25 cellular contexts compared by ENCODE assay signal in genomic region chr14:32232481-32232880, GRCh38. TPM values are rescaled to one million over a fixed set of nuclear protein-coding genes. Genes with fewer than 3 reads are reported as not detected.
A peak's percentile ranks its signal among the peaks of the same experiment; 100 is the strongest.
DNase-seq lines count a peak whose midpoint lies in the region; ATAC-seq, FAIRE-seq and TF ChIP-seq lines count a peak whose summit lies in the region.
"Had no signal": no experiment of that assay in that cellular context is flagged by ENCODE, and none has a peak within 500 bp of the region (broad histone marks: within the 10 kb centered on the region; RNA-seq: fewer than 3 reads in every experiment).

No MANE protein-coding gene starts in this region.

- H3K4me3 Mint-ChIP-seq in MCF 10A (ENCODE audit: unreplicated experiment) (no peak overlapping the region), neural progenitor cell (no peak overlapping the region)
- H3K4me3 Mint-ChIP-seq in stimulated activated naive CD8-positive, alpha-beta T cell treated with anti-CD3 and anti-CD28 coated beads, Interleukin-15, Interleukin-2, amounts not matched to agents 100 ng/mL and 50 ng/mL, for 24 hours, result no peak overlapping the region
- H3K4me3 Mint-ChIP-seq: CD4-positive, alpha-beta T cell; CD8-positive, alpha-beta T cell had no signal

- H3K9me3 ChIP-seq in breast epithelium, result no peaks in the 10 kb centered on the region
- no peaks in the 10 kb centered on the region for H3K9me3 ChIP-seq in keratinocyte (ENCODE audit: control insufficient read depth, low read depth, low read length)
- no peaks in the 10 kb centered on the region for H3K9me3 ChIP-seq in neural progenitor cell (ENCODE audit: low read depth)
- H3K9me3 ChIP-seq: Caco-2 had no signal

- no peak for TF ChIP-seq POLR2A in breast epithelium (IDR thresholded peaks at IDR 0.05)

- no peak for ATAC-seq in stimulated activated naive CD8-positive, alpha-beta T cell treated with anti-CD3 and anti-CD28 coated beads, Interleukin-15, Interleukin-2, amounts not matched to agents 100 U/mL and 50 U/mL, for 24 hours
- ATAC-seq: A549; CD8-positive, alpha-beta T cell had no signal

- peak; percentile 77 for FAIRE-seq in keratinocyte (lab: Jason Lieb, UNC)
- FAIRE-seq: A549, D721Med, G401.6, GM12891, GM19239 had no signal

- H3K9me3 Mint-ChIP-seq in MCF 10A (ENCODE audit: unreplicated experiment) (no peaks in the 10 kb centered on the region), neural progenitor cell (peaks cover 2% of the 10 kb centered on the region)
- H3K9me3 Mint-ChIP-seq in stimulated activated naive CD8-positive, alpha-beta T cell treated with anti-CD3 and anti-CD28 coated beads, Interleukin-15, Interleukin-2, amounts not matched to agents 100 ng/mL and 50 ng/mL, for 24 hours, result no peaks in the 10 kb centered on the region
- H3K9me3 Mint-ChIP-seq: CD4-positive, alpha-beta T cell; CD8-positive, alpha-beta T cell had no signal

- H3K27ac Mint-ChIP-seq in MCF 10A (ENCODE audit: low read depth, unreplicated experiment) (no peak overlapping the region), neural progenitor cell (no peak overlapping the region)
- peak overlapping the region; percentile 17 for H3K27ac Mint-ChIP-seq in stimulated activated naive CD8-positive, alpha-beta T cell treated with anti-CD3 and anti-CD28 coated beads, Interleukin-15, Interleukin-2, amounts not matched to agents 100 ng/mL and 50 ng/mL, for 24 hours
- H3K27ac Mint-ChIP-seq: CD4-positive, alpha-beta T cell; CD8-positive, alpha-beta T cell had no signal

- H3K79me2 ChIP-seq in keratinocyte (ENCODE audit: control insufficient read depth, insufficient read depth, low read length), result no peaks in the 10 kb centered on the region
- no peaks in the 10 kb centered on the region for H3K79me2 ChIP-seq in neural progenitor cell (ENCODE audit: low read depth)

- H3K27me3 Mint-ChIP-seq in MCF 10A (ENCODE audit: insufficient read depth, unreplicated experiment), result no peaks in the 10 kb centered on the region
- H3K27me3 Mint-ChIP-seq in stimulated activated naive CD8-positive, alpha-beta T cell treated with anti-CD3 and anti-CD28 coated beads, Interleukin-15, Interleukin-2, amounts not matched to agents 100 ng/mL and 50 ng/mL, for 24 hours, result no peaks in the 10 kb centered on the region
- H3K27me3 Mint-ChIP-seq in neural progenitor cell (ENCODE audit: insufficient read depth, low read depth), result peaks cover 5% of the 10 kb centered on the region
- H3K27me3 Mint-ChIP-seq: CD4-positive, alpha-beta T cell had no signal

- H3K9ac ChIP-seq in keratinocyte (ENCODE audit: control insufficient read depth, extremely low read depth, insufficient read depth, low read length), result no peak overlapping the region
- H3K9ac ChIP-seq in neural progenitor cell, result no peak overlapping the region
- H3K9ac ChIP-seq: BLaER1 treated with 17β-estradiol and CSF1 and Interleukin-3, amounts not matched to agents 10 nM and 100 nM had no signal

- TF ChIP-seq CTCF in breast epithelium (IDR thresholded peaks at IDR 0.05) (no peak), MCF 10A (IDR thresholded peaks at IDR 0.05; ENCODE audit: unreplicated experiment) (no peak), epithelial cell of esophagus (IDR thresholded peaks at IDR 0.05; ENCODE audit: insufficient read depth, low read depth, low read length, missing control alignments) (no peak), keratinocyte (optimal IDR thresholded peaks at IDR 0.05 in 1 of 3, IDR thresholded peaks at IDR 0.05 in 1 of 3, conservative IDR thresholded peaks at IDR 0.05 in 1 of 3; ENCODE audit: extremely low read depth in 1 of 3, insufficient read depth in 2 of 3, low read length in 3 of 3) (no peak), neural progenitor cell (IDR thresholded peaks at IDR 0.05) (no peak)

- H3K27me3 ChIP-seq in breast epithelium (no peaks in the 10 kb centered on the region), keratinocyte (ENCODE audit: control insufficient read depth, extremely low read depth, insufficient read depth, low read length) (no peaks in the 10 kb centered on the region), neural progenitor cell (no peaks in the 10 kb centered on the region)
- H3K27me3 ChIP-seq: BLaER1 treated with 17β-estradiol and CSF1 and Interleukin-3, amounts not matched to agents 10 nM and 100 nM had no signal

- no peaks in the 10 kb centered on the region for H3K9me1 ChIP-seq in keratinocyte (ENCODE audit: control insufficient read depth, extremely low read depth, insufficient read depth, low read length)

- intact Hi-C loops in breast epithelium (cut with DNase I; ENCODE audit: low total_unique reads) (no loop called here), MCF 10A (cut with micrococcal nuclease) (loop anchor here (5.0 kb wide), 1 partner anchor 160 kb away; no protein-coding TSS in a partner anchor)

- no peaks in the 10 kb centered on the region for H3K36me3 ChIP-seq in breast epithelium
- H3K36me3 ChIP-seq in keratinocyte (ENCODE audit: control insufficient read depth in 2 of 2, extremely low read depth in 1 of 2, insufficient read depth in 2 of 2, low read length in 2 of 2), result no peaks in the 10 kb centered on the region
- H3K36me3 ChIP-seq in neural progenitor cell, result no peaks in the 10 kb centered on the region
- H3K36me3 ChIP-seq: BLaER1 treated with 17β-estradiol and CSF1 and Interleukin-3, amounts not matched to agents 10 nM and 100 nM had no signal

- H3K4me1 Mint-ChIP-seq in MCF 10A (ENCODE audit: insufficient read depth, unreplicated experiment) (peaks cover 26% of the 10 kb centered on the region), neural progenitor cell (no peaks in the 10 kb centered on the region)
- peaks cover 5% of the 10 kb centered on the region for H3K4me1 Mint-ChIP-seq in stimulated activated naive CD8-positive, alpha-beta T cell treated with anti-CD3 and anti-CD28 coated beads, Interleukin-15, Interleukin-2, amounts not matched to agents 100 ng/mL and 50 ng/mL, for 24 hours (ENCODE audit: low read depth)

- BruUV-seq in MCF 10A (replicated peaks; lab: Mats Ljungman, UMichigan), result no TSS peak

- H2AFZ ChIP-seq in keratinocyte (ENCODE audit: control insufficient read depth, low read length) (peak overlapping the region; percentile 24), neural progenitor cell (replicated peaks) (no peak overlapping the region)

- no peak overlapping the region for H3K4me2 ChIP-seq in keratinocyte (ENCODE audit: control insufficient read depth, extremely low read depth, insufficient read depth, low read depth, low read length)
- no peak overlapping the region for H3K4me2 ChIP-seq in neural progenitor cell
- H3K4me2 ChIP-seq: A549; BLaER1 treated with 17β-estradiol and CSF1 and Interleukin-3, amounts not matched to agents 10 nM and 100 nM had no signal

- CTCF ChIA-PET in MCF 10A (lab: Yijun Ruan, JAX), result interaction anchor here (0.5 to 2.0 kb wide), 3 partner anchors 18 to 213 kb away, joined by 4 to 6 read pairs (median 5); no protein-coding TSS in a partner anchor

- H3K4me3 ChIP-seq in breast epithelium (no peak overlapping the region), epithelial cell of esophagus (ENCODE audit: low read length) (no peak overlapping the region), keratinocyte (ENCODE audit: control insufficient read depth in 2 of 3, extremely low read depth in 1 of 3, insufficient read depth in 2 of 3, low read depth in 1 of 3, low read length in 3 of 3) (no peak overlapping the region), neural progenitor cell (no peak overlapping the region)
- H3K4me3 ChIP-seq: A549; BLaER1 treated with 17β-estradiol and CSF1 and Interleukin-3, amounts not matched to agents 10 nM and 100 nM had no signal

- H3K36me3 Mint-ChIP-seq in MCF 10A (ENCODE audit: insufficient read depth, unreplicated experiment) (peaks cover 7% of the 10 kb centered on the region), neural progenitor cell (no peaks in the 10 kb centered on the region)
- H3K36me3 Mint-ChIP-seq in stimulated activated naive CD8-positive, alpha-beta T cell treated with anti-CD3 and anti-CD28 coated beads, Interleukin-15, Interleukin-2, amounts not matched to agents 100 ng/mL and 50 ng/mL, for 24 hours (ENCODE audit: low read depth), result no peaks in the 10 kb centered on the region
- H3K36me3 Mint-ChIP-seq: CD8-positive, alpha-beta T cell had no signal

- peak in 1 of 2 donors; percentile 49 for DNase-seq in breast epithelium (ENCODE audit: low spot score in 2 of 2)
- no peak for DNase-seq in MCF 10A (ENCODE audit: unreplicated experiment)
- no peak for DNase-seq in stimulated activated naive CD8-positive, alpha-beta T cell treated with anti-CD3 and anti-CD28 coated beads, Interleukin-15, Interleukin-2, amounts not matched to agents 100 U/mL and 50 U/mL, for 24 hours
- DNase-seq in epithelial cell of esophagus (ENCODE audit: low read depth), result peak; percentile 30
- DNase-seq in keratinocyte (ENCODE audit: low read depth, low spot score), result no peak
- DNase-seq in cerebellar nuclear complex (lab: John Stamatoyannopoulos, UW), result no peak
- DNase-seq in neural progenitor cell (ENCODE audit: low spot score), result no peak
- DNase-seq: AML-193; Caco-2; Calu3; CD4-positive, alpha-beta T cell; CD8-positive, alpha-beta T cell; DMS79 treated with DMSO at 0.1 percent for 48 hours; GF-D8 had no signal

- H3K4me1 ChIP-seq in breast epithelium (no peaks in the 10 kb centered on the region), keratinocyte (ENCODE audit: control insufficient read depth, extremely low read depth, insufficient read depth, low read length) (peaks cover 44% of the 10 kb centered on the region), neural progenitor cell (no peaks in the 10 kb centered on the region)
- H3K4me1 ChIP-seq: BLaER1 treated with 17β-estradiol and CSF1 and Interleukin-3, amounts not matched to agents 10 nM and 100 nM had no signal

- dilution Hi-C loops in keratinocyte (cut with MboI; ENCODE audit: extremely low pct_ligation_motif_present, low sequenced_read_pairs), result no loop called here

- H3F3A ChIP-seq in neural progenitor cell (ENCODE audit: low read depth), result no peaks in the 10 kb centered on the region

- POLR2A ChIA-PET in MCF 10A (lab: Yijun Ruan, JAX), result interaction anchor here (0.9 to 1.3 kb wide), 2 partner anchors 156 to 305 kb away, joined by 3 to 4 read pairs; no protein-coding TSS in a partner anchor

- H3K27ac ChIP-seq in breast epithelium (peak overlapping the region; percentile 55 to 68), keratinocyte (ENCODE audit: control insufficient read depth, insufficient read depth, low read length) (no peak overlapping the region), neural progenitor cell (no peak overlapping the region)
- H3K27ac ChIP-seq: 22Rv1; BLaER1 treated with 17β-estradiol and CSF1 and Interleukin-3, amounts not matched to agents 10 nM and 100 nM; C4-2B had no signal

- H4K20me1 ChIP-seq in keratinocyte (ENCODE audit: control insufficient read depth, extremely low read depth, insufficient read depth, low read length), result no peaks in the 10 kb centered on the region
- H4K20me1 ChIP-seq in neural progenitor cell (ENCODE audit: low read depth), result no peaks in the 10 kb centered on the region
- H4K20me1 ChIP-seq: BLaER1 treated with 17β-estradiol and CSF1 and Interleukin-3, amounts not matched to agents 10 nM and 100 nM had no signal

RNA-seq across cellular contexts. Expression of gene RNU6-8, which starts 29.4 kb away (rescaled TPM):
- total RNA-seq in breast epithelium (not detected), MCF 10A (2022) (not detected in 2 replicates), neural progenitor cell (ENCODE audit: low replicate concordance) (not detected in 2 replicates)
- not detected in 3 replicates for polyA plus RNA-seq in keratinocyte
- not detected for polyA plus RNA-seq in keratinocyte (2011; ENCODE audit: low read depth)
- not detected in 2 replicates for polyA plus RNA-seq in keratinocyte (2011; cell fraction: cytosol; rRNA removed)
- not detected in 2 replicates for polyA plus RNA-seq in keratinocyte (2011; cell fraction: nucleus; rRNA removed)
- polyA plus RNA-seq in keratinocyte (2012; ENCODE audit: low replicate concordance), result not detected in 2 replicates
- polyA minus RNA-seq in keratinocyte, result not detected in 3 replicates
- not detected for polyA minus RNA-seq in keratinocyte (2011; cell fraction: cytosol; rRNA and poly(A)+ RNA removed)
- polyA minus RNA-seq in keratinocyte (2011; cell fraction: nucleus; rRNA and poly(A)+ RNA removed), result not detected in 2 replicates
- total RNA-seq: A172; Caco-2; Calu3; CD4-positive, alpha-beta T cell; CD8-positive, alpha-beta T cell had no signal
- polyA plus RNA-seq: A549, BJ had no signal

RNA-seq across cellular contexts. Expression of gene RNU6-7, which starts 30.6 kb away (rescaled TPM):
- total RNA-seq in breast epithelium, result not detected
- not detected in 2 replicates for total RNA-seq in MCF 10A (2022)
- polyA plus RNA-seq in keratinocyte, result not detected in 3 replicates
- not detected for polyA plus RNA-seq in keratinocyte (2011; ENCODE audit: low read depth)
- not detected in 2 replicates for polyA plus RNA-seq in keratinocyte (2011; cell fraction: cytosol; rRNA removed)
- not detected in 2 replicates for polyA plus RNA-seq in keratinocyte (2011; cell fraction: nucleus; rRNA removed)
- polyA plus RNA-seq in keratinocyte (2012; ENCODE audit: low replicate concordance), result not detected in 2 replicates
- not detected in 3 replicates for polyA minus RNA-seq in keratinocyte
- not detected for polyA minus RNA-seq in keratinocyte (2011; cell fraction: cytosol; rRNA and poly(A)+ RNA removed)
- polyA minus RNA-seq in keratinocyte (2011; cell fraction: nucleus; rRNA and poly(A)+ RNA removed), result not detected in 2 replicates
- not detected in 2 replicates for total RNA-seq in neural progenitor cell (ENCODE audit: low replicate concordance)
- total RNA-seq: A172; Caco-2; Calu3; CD4-positive, alpha-beta T cell; CD8-positive, alpha-beta T cell had no signal
- polyA plus RNA-seq: A549, BJ had no signal

Comparison
In these comparisons a context has a peak if more than half of its experiments do, and no peak if none do; other contexts are left out.
1. H3K27ac ChIP-seq: peak in breast epithelium (2 of 2); none in keratinocyte (single experiment) and neural progenitor cell (single experiment).